In genomic region chr17:7833795-7834553, GRCh38 we compare ENCODE assay signal across 1 cellular context.
TF ChIP-seq lines count a peak whose summit lies in the region.

TSS of gene KDM6B (plus strand) at chr17:7834217. CDS start at chr17:7845555, 11,338 bp downstream.

TF ChIP-seq in HepG2, 621 proteins besides CTCF, POLR2A, EP300 and RAD21 (continued from another document and continues in another):
- TF ChIP-seq ZNF790 (CRISPR knock-in tag; IDR thresholded peaks at IDR 0.05; ENCODE audit: borderline replicate concordance) (no peak), GRHL1 (CRISPR knock-in tag; conservative IDR thresholded peaks at IDR 0.05) (no peak), ZNF333 (CRISPR knock-in tag; IDR thresholded peaks at IDR 0.05; ENCODE audit: borderline replicate concordance) (no peak), SIN3B (IDR thresholded peaks at IDR 0.05; ENCODE audit: low read length) (peak; percentile 80), IKZF5 (CRISPR knock-in tag; IDR thresholded peaks at IDR 0.05) (no peak; the same call in 1 of the 2 replicates), TBP (CRISPR knock-in tag; IDR thresholded peaks at IDR 0.05) (no peak), SOX5 (CRISPR knock-in tag; IDR thresholded peaks at IDR 0.05; ENCODE audit: borderline replicate concordance) (0 out of 2 replicates have a peak, but pooled peaks have one; percentile 9), DNMT3B (CRISPR knock-in tag; conservative IDR thresholded peaks at IDR 0.05) (no peak), MTA3 (CRISPR knock-in tag; IDR thresholded peaks at IDR 0.05) (no peak), ZNF615 (CRISPR knock-in tag; IDR thresholded peaks at IDR 0.05; ENCODE audit: borderline replicate concordance) (no peak), PHF8 (CRISPR knock-in tag; IDR thresholded peaks at IDR 0.05) (no peak; the same call in 1 of the 2 replicates), BRF2 (CRISPR knock-in tag; IDR thresholded peaks at IDR 0.05) (no peak), ZKSCAN1 (IDR thresholded peaks at IDR 0.05; ENCODE audit: low read length) (no peak), ZNF451 (CRISPR knock-in tag; IDR thresholded peaks at IDR 0.05) (no peak), ZNF329 (CRISPR knock-in tag; IDR thresholded peaks at IDR 0.05; ENCODE audit: low read depth) (no peak), SIX1 (CRISPR knock-in tag; IDR thresholded peaks at IDR 0.05; ENCODE audit: borderline replicate concordance) (no peak), THRA (CRISPR knock-in tag; IDR thresholded peaks at IDR 0.05; ENCODE audit: borderline replicate concordance) (no peak), ZNF772 (CRISPR knock-in tag; IDR thresholded peaks at IDR 0.05) (no peak), SOX6 (IDR thresholded peaks at IDR 0.05) (no peak), SOX6 (CRISPR knock-in tag; IDR thresholded peaks at IDR 0.05) (0 out of 2 replicates have a peak, but pooled peaks have one; percentile 34), MATR3 (CRISPR knock-in tag; IDR thresholded peaks at IDR 0.05) (no peak), MIER2 (CRISPR knock-in tag; IDR thresholded peaks at IDR 0.05) (no peak), HOXD1 (CRISPR knock-in tag; IDR thresholded peaks at IDR 0.05) (0 out of 2 replicates have a peak, but pooled peaks have one; percentile 20), RFXAP (CRISPR knock-in tag; IDR thresholded peaks at IDR 0.05; ENCODE audit: borderline replicate concordance) (0 out of 2 replicates have a peak, but pooled peaks have one; percentile 38), ZNF770 (CRISPR knock-in tag; IDR thresholded peaks at IDR 0.05) (no peak; the same call in 1 of the 2 replicates), NRL (CRISPR knock-in tag; IDR thresholded peaks at IDR 0.05; ENCODE audit: borderline replicate concordance) (no peak), ZNF274 (CRISPR knock-in tag; IDR thresholded peaks at IDR 0.05) (no peak), ZKSCAN8 (CRISPR knock-in tag; IDR thresholded peaks at IDR 0.05; ENCODE audit: borderline replicate concordance) (no peak), ZNF557 (CRISPR knock-in tag; IDR thresholded peaks at IDR 0.05) (no peak), ZNF720 (CRISPR knock-in tag; IDR thresholded peaks at IDR 0.05) (no peak), MBD4 (IDR thresholded peaks at IDR 0.05; ENCODE audit: borderline replicate concordance, low read length) (no peak)
- TF ChIP-seq, protein P1, sequence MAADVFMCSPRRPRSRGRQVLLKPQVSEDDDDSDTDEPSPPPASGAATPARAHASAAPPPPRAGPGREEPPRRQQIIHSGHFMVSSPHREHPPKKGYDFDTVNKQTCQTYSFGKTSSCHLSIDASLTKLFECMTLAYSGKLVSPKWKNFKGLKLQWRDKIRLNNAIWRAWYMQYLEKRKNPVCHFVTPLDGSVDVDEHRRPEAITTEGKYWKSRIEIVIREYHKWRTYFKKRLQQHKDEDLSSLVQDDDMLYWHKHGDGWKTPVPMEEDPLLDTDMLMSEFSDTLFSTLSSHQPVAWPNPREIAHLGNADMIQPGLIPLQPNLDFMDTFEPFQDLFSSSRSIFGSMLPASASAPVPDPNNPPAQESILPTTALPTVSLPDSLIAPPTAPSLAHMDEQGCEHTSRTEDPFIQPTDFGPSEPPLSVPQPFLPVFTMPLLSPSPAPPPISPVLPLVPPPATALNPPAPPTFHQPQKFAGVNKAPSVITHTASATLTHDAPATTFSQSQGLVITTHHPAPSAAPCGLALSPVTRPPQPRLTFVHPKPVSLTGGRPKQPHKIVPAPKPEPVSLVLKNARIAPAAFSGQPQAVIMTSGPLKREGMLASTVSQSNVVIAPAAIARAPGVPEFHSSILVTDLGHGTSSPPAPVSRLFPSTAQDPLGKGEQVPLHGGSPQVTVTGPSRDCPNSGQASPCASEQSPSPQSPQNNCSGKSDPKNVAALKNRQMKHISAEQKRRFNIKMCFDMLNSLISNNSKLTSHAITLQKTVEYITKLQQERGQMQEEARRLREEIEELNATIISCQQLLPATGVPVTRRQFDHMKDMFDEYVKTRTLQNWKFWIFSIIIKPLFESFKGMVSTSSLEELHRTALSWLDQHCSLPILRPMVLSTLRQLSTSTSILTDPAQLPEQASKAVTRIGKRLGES (CRISPR knock-in tag; IDR thresholded peaks at IDR 0.05; ENCODE audit: borderline replicate concordance), result no peak
- TF ChIP-seq, protein P2, sequence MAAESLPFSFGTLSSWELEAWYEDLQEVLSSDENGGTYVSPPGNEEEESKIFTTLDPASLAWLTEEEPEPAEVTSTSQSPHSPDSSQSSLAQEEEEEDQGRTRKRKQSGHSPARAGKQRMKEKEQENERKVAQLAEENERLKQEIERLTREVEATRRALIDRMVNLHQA (CRISPR knock-in tag; IDR thresholded peaks at IDR 0.05), result no peak
- TF ChIP-seq, protein P3, sequence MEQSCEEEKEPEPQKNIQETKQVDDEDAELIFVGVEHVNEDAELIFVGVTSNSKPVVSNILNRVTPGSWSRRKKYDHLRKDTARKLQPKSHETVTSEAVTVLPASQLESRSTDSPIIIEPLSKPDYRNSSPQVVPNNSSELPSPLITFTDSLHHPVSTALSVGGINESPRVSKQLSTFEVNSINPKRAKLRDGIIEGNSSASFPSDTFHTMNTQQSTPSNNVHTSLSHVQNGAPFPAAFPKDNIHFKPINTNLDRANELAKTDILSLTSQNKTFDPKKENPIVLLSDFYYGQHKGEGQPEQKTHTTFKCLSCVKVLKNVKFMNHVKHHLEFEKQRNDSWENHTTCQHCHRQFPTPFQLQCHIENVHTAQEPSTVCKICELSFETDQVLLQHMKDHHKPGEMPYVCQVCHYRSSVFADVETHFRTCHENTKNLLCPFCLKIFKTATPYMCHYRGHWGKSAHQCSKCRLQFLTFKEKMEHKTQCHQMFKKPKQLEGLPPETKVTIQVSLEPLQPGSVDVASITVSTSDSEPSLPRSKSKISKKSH (CRISPR knock-in tag; IDR thresholded peaks at IDR 0.05; ENCODE audit: borderline replicate concordance), result no peak
- TF ChIP-seq, protein P4, sequence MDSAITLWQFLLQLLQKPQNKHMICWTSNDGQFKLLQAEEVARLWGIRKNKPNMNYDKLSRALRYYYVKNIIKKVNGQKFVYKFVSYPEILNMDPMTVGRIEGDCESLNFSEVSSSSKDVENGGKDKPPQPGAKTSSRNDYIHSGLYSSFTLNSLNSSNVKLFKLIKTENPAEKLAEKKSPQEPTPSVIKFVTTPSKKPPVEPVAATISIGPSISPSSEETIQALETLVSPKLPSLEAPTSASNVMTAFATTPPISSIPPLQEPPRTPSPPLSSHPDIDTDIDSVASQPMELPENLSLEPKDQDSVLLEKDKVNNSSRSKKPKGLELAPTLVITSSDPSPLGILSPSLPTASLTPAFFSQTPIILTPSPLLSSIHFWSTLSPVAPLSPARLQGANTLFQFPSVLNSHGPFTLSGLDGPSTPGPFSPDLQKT (CRISPR knock-in tag; IDR thresholded peaks at IDR 0.05; ENCODE audit: borderline replicate concordance), result no peak
- TF ChIP-seq, protein P5, sequence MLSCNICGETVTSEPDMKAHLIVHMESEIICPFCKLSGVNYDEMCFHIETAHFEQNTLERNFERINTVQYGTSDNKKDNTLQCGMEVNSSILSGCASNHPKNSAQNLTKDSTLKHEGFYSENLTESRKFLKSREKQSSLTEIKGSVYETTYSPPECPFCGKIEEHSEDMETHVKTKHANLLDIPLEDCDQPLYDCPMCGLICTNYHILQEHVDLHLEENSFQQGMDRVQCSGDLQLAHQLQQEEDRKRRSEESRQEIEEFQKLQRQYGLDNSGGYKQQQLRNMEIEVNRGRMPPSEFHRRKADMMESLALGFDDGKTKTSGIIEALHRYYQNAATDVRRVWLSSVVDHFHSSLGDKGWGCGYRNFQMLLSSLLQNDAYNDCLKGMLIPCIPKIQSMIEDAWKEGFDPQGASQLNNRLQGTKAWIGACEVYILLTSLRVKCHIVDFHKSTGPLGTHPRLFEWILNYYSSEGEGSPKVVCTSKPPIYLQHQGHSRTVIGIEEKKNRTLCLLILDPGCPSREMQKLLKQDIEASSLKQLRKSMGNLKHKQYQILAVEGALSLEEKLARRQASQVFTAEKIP (CRISPR knock-in tag; IDR thresholded peaks at IDR 0.05; ENCODE audit: borderline replicate concordance), result no peak
- TF ChIP-seq, protein P6, sequence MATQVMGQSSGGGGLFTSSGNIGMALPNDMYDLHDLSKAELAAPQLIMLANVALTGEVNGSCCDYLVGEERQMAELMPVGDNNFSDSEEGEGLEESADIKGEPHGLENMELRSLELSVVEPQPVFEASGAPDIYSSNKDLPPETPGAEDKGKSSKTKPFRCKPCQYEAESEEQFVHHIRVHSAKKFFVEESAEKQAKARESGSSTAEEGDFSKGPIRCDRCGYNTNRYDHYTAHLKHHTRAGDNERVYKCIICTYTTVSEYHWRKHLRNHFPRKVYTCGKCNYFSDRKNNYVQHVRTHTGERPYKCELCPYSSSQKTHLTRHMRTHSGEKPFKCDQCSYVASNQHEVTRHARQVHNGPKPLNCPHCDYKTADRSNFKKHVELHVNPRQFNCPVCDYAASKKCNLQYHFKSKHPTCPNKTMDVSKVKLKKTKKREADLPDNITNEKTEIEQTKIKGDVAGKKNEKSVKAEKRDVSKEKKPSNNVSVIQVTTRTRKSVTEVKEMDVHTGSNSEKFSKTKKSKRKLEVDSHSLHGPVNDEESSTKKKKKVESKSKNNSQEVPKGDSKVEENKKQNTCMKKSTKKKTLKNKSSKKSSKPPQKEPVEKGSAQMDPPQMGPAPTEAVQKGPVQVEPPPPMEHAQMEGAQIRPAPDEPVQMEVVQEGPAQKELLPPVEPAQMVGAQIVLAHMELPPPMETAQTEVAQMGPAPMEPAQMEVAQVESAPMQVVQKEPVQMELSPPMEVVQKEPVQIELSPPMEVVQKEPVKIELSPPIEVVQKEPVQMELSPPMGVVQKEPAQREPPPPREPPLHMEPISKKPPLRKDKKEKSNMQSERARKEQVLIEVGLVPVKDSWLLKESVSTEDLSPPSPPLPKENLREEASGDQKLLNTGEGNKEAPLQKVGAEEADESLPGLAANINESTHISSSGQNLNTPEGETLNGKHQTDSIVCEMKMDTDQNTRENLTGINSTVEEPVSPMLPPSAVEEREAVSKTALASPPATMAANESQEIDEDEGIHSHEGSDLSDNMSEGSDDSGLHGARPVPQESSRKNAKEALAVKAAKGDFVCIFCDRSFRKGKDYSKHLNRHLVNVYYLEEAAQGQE (IDR thresholded peaks at IDR 0.05; ENCODE audit: borderline replicate concordance in 1 of 2, low read depth in 1 of 2, low read length in 2 of 2), result no peak
